In genomic region chr14:20468773-20469241, GRCh38 we compare ENCODE assay signal across 8 cellular contexts. TPM values are rescaled to one million over a fixed set of nuclear protein-coding genes. Genes with fewer than 3 reads are reported as not detected.
DNase-seq lines count a peak whose midpoint lies in the region; ATAC-seq and TF ChIP-seq lines count a peak whose summit lies in the region.

No MANE protein-coding gene starts in this region.

- no peak for DNase-seq in T-helper 1 cell
- no peak for DNase-seq in RWPE2 (ENCODE audit: low spot score)
- no peak for DNase-seq in fibroblast of lung (ENCODE audit: low read depth in 2 of 2)
- no peak for DNase-seq in prostate gland (ENCODE audit: low spot score)
- DNase-seq in cerebellar cortex (ENCODE audit: low spot score) = no peak
- no peak for DNase-seq in SHP77 (lab: John Stamatoyannopoulos, UW)
- DNase-seq in hippocampal formation (lab: John Stamatoyannopoulos, UW) = no peak

- H3K4me3 ChIP-seq in RWPE2 (ENCODE audit: severe bottlenecking) (peak overlapping the region; percentile 70), fibroblast of lung (replicated peaks in 1 of 4; ENCODE audit: control extremely low read depth in 1 of 4, insufficient read depth in 1 of 4, low read depth in 3 of 4, low read length in 4 of 4) (peak overlapping the region; percentile 75 to 98 (median 82)), prostate gland (peak overlapping the region; percentile 57 to 67)

- H3K79me2 ChIP-seq in fibroblast of lung (ENCODE audit: control insufficient read depth, insufficient read depth, low read length) = peaks cover 32% of the 10 kb centered on the region

- peaks cover 19% of the 10 kb centered on the region for H3K36me3 Mint-ChIP-seq in T-helper 1 cell treated with Interleukin-12 subunit alpha and Interleukin-12 subunit beta and Interleukin-4 antibody, amounts not matched to agents 30 μg/mL and 1 μg/mL, for 36 hours (ENCODE audit: low read depth)

- intact Hi-C loops in prostate gland (cut with DNase I) = loop anchor here (10.0 kb wide), 1 partner anchor 506 kb away; no protein-coding TSS in a partner anchor

- H3K27ac Mint-ChIP-seq in T-helper 1 cell treated with Interleukin-12 subunit alpha and Interleukin-12 subunit beta and Interleukin-4 antibody, amounts not matched to agents 30 μg/mL and 1 μg/mL, for 36 hours = peak overlapping the region; percentile 97

- peak overlapping the region; percentile 84 for H3K4me2 ChIP-seq in fibroblast of lung (ENCODE audit: extremely low read depth, insufficient read depth, low read length)

- H3K27ac ChIP-seq in RWPE2 (ENCODE audit: poor library complexity, severe bottlenecking) (peak overlapping the region; percentile 86), fibroblast of lung (ENCODE audit: insufficient read depth, low read length) (peak overlapping the region; percentile 81), prostate gland (peak overlapping the region; percentile 79 to 91)

- no peak; the same call in 2 of the 3 replicates for ATAC-seq in RWPE2 (ENCODE audit: low read depth)

- H3K27me3 ChIP-seq in RWPE2 (ENCODE audit: insufficient read depth, poor library complexity, severe bottlenecking) (no peaks in the 10 kb centered on the region), fibroblast of lung (ENCODE audit: control insufficient read depth, insufficient read depth, low read length) (no peaks in the 10 kb centered on the region), prostate gland (replicated peaks; ENCODE audit: insufficient read depth) (no peaks in the 10 kb centered on the region)

- H3K27me3 Mint-ChIP-seq in T-helper 1 cell treated with Interleukin-12 subunit alpha and Interleukin-12 subunit beta and Interleukin-4 antibody, amounts not matched to agents 30 μg/mL and 1 μg/mL, for 36 hours (ENCODE audit: low read depth) = peaks cover 11% of the 10 kb centered on the region

- H2AFZ ChIP-seq in fibroblast of lung (ENCODE audit: low read length) = peak overlapping the region; percentile 4

- H3K4me1 Mint-ChIP-seq in T-helper 1 cell treated with Interleukin-12 subunit alpha and Interleukin-12 subunit beta and Interleukin-4 antibody, amounts not matched to agents 30 μg/mL and 1 μg/mL, for 36 hours (ENCODE audit: low read depth) = peaks cover 30% of the 10 kb centered on the region

- H3K4me1 ChIP-seq in RWPE2 (ENCODE audit: insufficient read depth, poor library complexity, severe bottlenecking) = peaks cover 8% of the 10 kb centered on the region
- no peaks in the 10 kb centered on the region for H3K4me1 ChIP-seq in fibroblast of lung (ENCODE audit: control insufficient read depth, extremely low read depth, insufficient read depth, low read length)
- no peaks in the 10 kb centered on the region for H3K4me1 ChIP-seq in prostate gland (replicated peaks)

- 25% methylated on average over 16 of the region's 16 CpGs for WGBS in prostate gland

- TF ChIP-seq POLR2A in prostate gland (IDR thresholded peaks at IDR 0.05) = no peak

- peak overlapping the region; percentile 99 for H3K4me3 Mint-ChIP-seq in T-helper 1 cell treated with Interleukin-12 subunit alpha and Interleukin-12 subunit beta and Interleukin-4 antibody, amounts not matched to agents 30 μg/mL and 1 μg/mL, for 36 hours

- H3K36me3 ChIP-seq in RWPE2 (ENCODE audit: low read depth) (peaks cover 26% of the 10 kb centered on the region), fibroblast of lung (ENCODE audit: control insufficient read depth, insufficient read depth, low read length) (no peaks in the 10 kb centered on the region), prostate gland (no peaks in the 10 kb centered on the region)

- TF ChIP-seq CTCF in RWPE2 (IDR thresholded peaks at IDR 0.05; ENCODE audit: poor library complexity, severe bottlenecking) (no peak), fibroblast of lung (conservative IDR thresholded peaks at IDR 0.05 in 1 of 2, IDR thresholded peaks at IDR 0.05 in 1 of 2; ENCODE audit: low read depth in 1 of 2, low read length in 2 of 2) (no peak), prostate gland (IDR thresholded peaks at IDR 0.05) (no peak)

- H3K9me3 ChIP-seq in RWPE2 (ENCODE audit: severe bottlenecking) = no peaks in the 10 kb centered on the region
- H3K9me3 ChIP-seq in fibroblast of lung (ENCODE audit: control insufficient read depth, insufficient read depth, low read depth, low read length) = no peaks in the 10 kb centered on the region
- no peaks in the 10 kb centered on the region for H3K9me3 ChIP-seq in prostate gland

- H3K9me3 Mint-ChIP-seq in T-helper 1 cell treated with Interleukin-12 subunit alpha and Interleukin-12 subunit beta and Interleukin-4 antibody, amounts not matched to agents 30 μg/mL and 1 μg/mL, for 36 hours = no peaks in the 10 kb centered on the region

- no peak overlapping the region for H3K9ac ChIP-seq in fibroblast of lung (ENCODE audit: insufficient read depth, low read length)

- H4K20me1 ChIP-seq in fibroblast of lung (ENCODE audit: control insufficient read depth, extremely low read depth, insufficient read depth, low read length) = no peaks in the 10 kb centered on the region

RNA-seq across cellular contexts. Expression of gene PNP, which starts 0.4 kb away (rescaled TPM):
- 4.4 and 6.9 TPM in 2 replicates for total RNA-seq in fibroblast of lung
- 25.7 and 54.5 TPM in 2 replicates for polyA plus RNA-seq in fibroblast of lung
- 15.4 and 34.3 TPM in 2 replicates for polyA plus RNA-seq in fibroblast of lung (2012)
- 8.8 and 24.2 TPM in 2 replicates for polyA minus RNA-seq in fibroblast of lung (ENCODE audit: low replicate concordance)
- 10 to 100 TPM; 14.2 to 20.3 TPM for total RNA-seq in prostate gland

RNA-seq across cellular contexts. Expression of gene PIP4P1, which starts 7.6 kb away (rescaled TPM):
- 24.7 and 30.9 TPM in 2 replicates for total RNA-seq in fibroblast of lung
- polyA plus RNA-seq in fibroblast of lung = 34.9 and 39.5 TPM in 2 replicates
- polyA plus RNA-seq in fibroblast of lung (2012) = 26.1 and 30.6 TPM in 2 replicates
- 87.9 and 134 TPM in 2 replicates for polyA minus RNA-seq in fibroblast of lung (ENCODE audit: low replicate concordance)
- 10 to 100 TPM; 24.8 to 37.8 TPM for total RNA-seq in prostate gland

RNA-seq across cellular contexts. Expression of gene APEX1, which starts 13.8 kb away (rescaled TPM):
- total RNA-seq in fibroblast of lung = 66.6 and 86.5 TPM in 2 replicates
- polyA plus RNA-seq in fibroblast of lung = 187 and 278 TPM in 2 replicates
- polyA plus RNA-seq in fibroblast of lung (2012) = 144 and 207 TPM in 2 replicates
- 298 and 504 TPM in 2 replicates for polyA minus RNA-seq in fibroblast of lung (ENCODE audit: low replicate concordance)
- 100 to 1,000 TPM; 113 to 178 TPM for total RNA-seq in prostate gland

RNA-seq across cellular contexts. Expression of gene OSGEP, which starts 14.2 kb away (rescaled TPM):
- total RNA-seq in fibroblast of lung = 29.5 and 34.0 TPM in 2 replicates
- 18.1 and 26.2 TPM in 2 replicates for polyA plus RNA-seq in fibroblast of lung
- 13.1 and 20.6 TPM in 2 replicates for polyA plus RNA-seq in fibroblast of lung (2012)
- 18.8 and 66.0 TPM in 2 replicates for polyA minus RNA-seq in fibroblast of lung (ENCODE audit: low replicate concordance)
- total RNA-seq in prostate gland = 10 to 100 TPM; 54.2 to 71.7 TPM

RNA-seq across cellular contexts. Expression of gene KLHL33, which starts 32.8 kb away (rescaled TPM):
- 0.26 and 1.5 TPM in 2 replicates for total RNA-seq in fibroblast of lung
- polyA plus RNA-seq in fibroblast of lung = 0.09 and 0.17 TPM in 2 replicates
- 0.13 and 0.17 TPM in 2 replicates for polyA plus RNA-seq in fibroblast of lung (2012)
- not detected in 2 replicates for polyA minus RNA-seq in fibroblast of lung (ENCODE audit: low replicate concordance)
- 1 to 10 TPM in 1 of 2 donors, under 1 TPM in 1; 0.77 to 1.7 TPM for total RNA-seq in prostate gland
